In genomic region chr2:26582890-26583289, GRCh38 we compare ENCODE assay signal across 23 cellular contexts. TPM values are rescaled to one million over a fixed set of nuclear protein-coding genes. Genes with fewer than 3 reads are reported as not detected.
DNase-seq lines count a peak whose midpoint lies in the region; ATAC-seq and TF ChIP-seq lines count a peak whose summit lies in the region.
"Had no signal": no experiment of that assay in that cellular context is flagged by ENCODE, and none has a peak within 500 bp of the region (broad histone marks: within the 10 kb centered on the region; RNA-seq: fewer than 3 reads in every experiment).

No MANE protein-coding gene starts in this region.

- peaks cover 3% of the 10 kb centered on the region for H3K4me1 Mint-ChIP-seq in endodermal cell

- no peaks in the 10 kb centered on the region for H3K4me1 ChIP-seq in endodermal cell (ENCODE audit: control insufficient read depth, insufficient read depth, low read length)
- H3K4me1 ChIP-seq in aorta (ENCODE audit: control insufficient read depth in 1 of 2, insufficient read depth in 2 of 2, low read length in 2 of 2), result no peaks in the 10 kb centered on the region
- H3K4me1 ChIP-seq: BE2C had no signal

- no peak overlapping the region for H3K27ac Mint-ChIP-seq in endodermal cell

- no peak for TF ChIP-seq CTCF in endodermal cell (conservative IDR thresholded peaks at IDR 0.05)

- no peaks in the 10 kb centered on the region for H3K36me3 Mint-ChIP-seq in endodermal cell (ENCODE audit: low read depth)

- DNase-seq in Right ventricle myocardium superior, result peak; percentile 23
- no peak for DNase-seq in left cardiac atrium
- peak; percentile 32 for DNase-seq in endodermal cell
- DNase-seq in posterior vena cava (ENCODE audit: low spot score), result peak; percentile 48
- peak; percentile 31 to 47 for DNase-seq in aorta
- DNase-seq in DMS79 (lab: John Stamatoyannopoulos, UW), result no peak
- DNase-seq: BE2C, DMS53, EL, GF-D8, IMR-90, MV-4-11, NCI-H1105 treated with DMSO at 0.1 percent for 48 hours, NCI-H1694, NCI-H2081 treated with DMSO at 0.1 percent for 48 hours, NCI-H446, NCI-H526 treated with DMSO at 0.1 percent for 48 hours, SHP77 had no signal

- intact Hi-C loops in Right ventricle myocardium superior (cut with DNase I) (no loop called here), left cardiac atrium (cut with DNase I) (no loop called here), posterior vena cava (cut with DNase I) (no loop called here), aorta (cut with DNase I) (no loop called here)

- ATAC-seq in Right ventricle myocardium superior (ENCODE audit: poor library complexity) (no peak), left cardiac atrium (no peak), aorta (ENCODE audit: low FRiP score) (no peak), GM19035 (IDR thresholded peaks at IDR 0.05; ENCODE audit: unreplicated experiment) (no peak)
- ATAC-seq: HCT116 had no signal

- H3K36me3 ChIP-seq in endodermal cell (ENCODE audit: control insufficient read depth, insufficient read depth, low read length) (no peaks in the 10 kb centered on the region), aorta (ENCODE audit: control insufficient read depth in 1 of 2, insufficient read depth in 2 of 2, low read length in 1 of 2) (no peaks in the 10 kb centered on the region)
- H3K36me3 ChIP-seq: BE2C had no signal

- 92 to 97% methylated on average over 4 to 5 of the region's 5 CpGs for WGBS in endodermal cell (ENCODE audit: insufficient coverage in 1 of 2, insufficient read length in 1 of 2), 2 experiments
- 92 to 93% methylated on average over 5 of the region's 5 CpGs for WGBS in aorta, 2 donors

- no peak overlapping the region for H3K4me3 Mint-ChIP-seq in endodermal cell

- H3K9me3 ChIP-seq in endodermal cell (ENCODE audit: control insufficient read depth, low read length) (no peaks in the 10 kb centered on the region), aorta (ENCODE audit: control insufficient read depth, low read length) (no peaks in the 10 kb centered on the region)
- H3K9me3 ChIP-seq: BE2C had no signal

- H3K27ac ChIP-seq in endodermal cell (ENCODE audit: low read depth, low read length) (no peak overlapping the region), aorta (ENCODE audit: low read depth in 1 of 2, low read length in 2 of 2) (no peak overlapping the region)

- H3K4me3 ChIP-seq in endodermal cell (ENCODE audit: low read length) (no peak overlapping the region), aorta (ENCODE audit: low read length in 2 of 2) (no peak overlapping the region)

- no peaks in the 10 kb centered on the region for H3K9me3 Mint-ChIP-seq in endodermal cell

- peaks cover 22% of the 10 kb centered on the region for H3K27me3 Mint-ChIP-seq in endodermal cell (ENCODE audit: insufficient read depth)

- peaks cover 14% of the 10 kb centered on the region for H3K27me3 ChIP-seq in endodermal cell (ENCODE audit: control insufficient read depth, insufficient read depth, low read length, poor library complexity, severe bottlenecking)
- no peaks in the 10 kb centered on the region for H3K27me3 ChIP-seq in aorta (ENCODE audit: control insufficient read depth in 1 of 2, insufficient read depth in 2 of 2, low read length in 1 of 2)
- H3K27me3 ChIP-seq: BE2C had no signal

- no peak overlapping the region for H3K9ac ChIP-seq in endodermal cell (ENCODE audit: extremely low read depth, low read length, poor library complexity, severe bottlenecking)

RNA-seq across cellular contexts. Expression of gene CIB4, which starts 58.3 kb away (rescaled TPM):
- total RNA-seq in Right ventricle myocardium superior, result not detected
- under 1 TPM in 1 of 2 donors, not detected in 1; 0.44 TPM for total RNA-seq in left cardiac atrium
- not detected for total RNA-seq in endodermal cell
- polyA plus RNA-seq in endodermal cell (2013, experiment 1 of 2), result not detected
- not detected for polyA plus RNA-seq in endodermal cell (2013, experiment 2 of 2)
- total RNA-seq in posterior vena cava, result not detected
- under 1 TPM in 1 of 2 donors, not detected in 1; 0.60 TPM for total RNA-seq in aorta
- polyA plus RNA-seq in aorta, result not detected
- total RNA-seq: A673, H1, IMR-90, M059J had no signal
- polyA plus RNA-seq: H1, IMR-90 had no signal

Comparison
In these comparisons a context has a peak if more than half of its experiments do, and no peak if none do; other contexts are left out.
1. DNase-seq: peak in Right ventricle myocardium superior (single experiment), endodermal cell (single experiment), posterior vena cava (single experiment) and aorta (2 of 2); none in left cardiac atrium (single experiment) and DMS79 (single experiment).